8 cellular contexts compared by ENCODE assay signal in genomic region chr7:106717997-106718871, GRCh38. TPM values are rescaled to one million over a fixed set of nuclear protein-coding genes. Genes with fewer than 3 reads are reported as not detected.
DNase-seq lines count a peak whose midpoint lies in the region; ATAC-seq and TF ChIP-seq lines count a peak whose summit lies in the region.

No MANE protein-coding gene starts in this region.

- H3K36me3 ChIP-seq in BLaER1, result no peaks in the 10 kb centered on the region
- H3K36me3 ChIP-seq in liver (ENCODE audit: control insufficient read depth in 4 of 4, insufficient read depth in 3 of 4, low read depth in 1 of 4, low read length in 3 of 4), result no peaks in the 10 kb centered on the region

- no peak for TF ChIP-seq RAD21 in liver (IDR thresholded peaks at IDR 0.05)

- H3K9ac ChIP-seq in BLaER1, result no peak overlapping the region
- H3K9ac ChIP-seq in liver (ENCODE audit: low read depth in 1 of 2, low read length in 2 of 2), result no peak overlapping the region

- H3K4me3 ChIP-seq in BLaER1 (no peak overlapping the region; the same call in 1 of the 2 replicates), liver (ENCODE audit: low read depth in 1 of 3, low read length in 3 of 3) (no peak overlapping the region)

- peak overlapping the region; percentile 69 for H3K27ac ChIP-seq in BLaER1
- no peak overlapping the region for H3K27ac ChIP-seq in liver (ENCODE audit: low read depth in 1 of 2, low read length in 2 of 2)

- no peaks in the 10 kb centered on the region for H3K9me3 ChIP-seq in BLaER1
- H3K9me3 ChIP-seq in liver (ENCODE audit: control insufficient read depth in 4 of 4, low read length in 3 of 4), result no peaks in the 10 kb centered on the region

- intact Hi-C loops in sciatic nerve (cut with DNase I), result no loop called here

- ATAC-seq in GM19467 (IDR thresholded peaks at IDR 0.05; ENCODE audit: unreplicated experiment) (peak; percentile 69), sciatic nerve (no peak)

- DNase-seq in HPDE6-E6E7 (ENCODE audit: extremely low spot score), result peak; percentile 88
- DNase-seq in T follicular helper cell (ENCODE audit: low read depth), result peak; percentile 29
- DNase-seq in astrocyte of the hippocampus (ENCODE audit: low read depth, low spot score), result peak; percentile 95
- DNase-seq in stimulated activated CD8-positive, alpha-beta memory T cell treated with anti-CD3 and anti-CD28 coated beads, Interleukin-4, amount 100 ng/mL, for 48 hours, result peak; percentile 87
- DNase-seq in sciatic nerve (ENCODE audit: low spot score), result no peak

- no peaks in the 10 kb centered on the region for H4K20me1 ChIP-seq in BLaER1

- H3K4me2 ChIP-seq in BLaER1, result peak overlapping the region; percentile 65

- 52% methylated on average over 3 of the region's 3 CpGs for whole genome bisulfite sequencing in liver

- H3K4me1 ChIP-seq in BLaER1 (peaks cover 39% of the 10 kb centered on the region), liver (ENCODE audit: control insufficient read depth in 4 of 4, insufficient read depth in 4 of 4, low read length in 3 of 4) (peaks cover 0 to 2% (median 0%) of the 10 kb centered on the region in 4 donors)

- H3K27me3 ChIP-seq in BLaER1, result no peaks in the 10 kb centered on the region
- no peaks in the 10 kb centered on the region for H3K27me3 ChIP-seq in liver (ENCODE audit: control insufficient read depth in 4 of 4, insufficient read depth in 4 of 4, low read length in 3 of 4)

- TF ChIP-seq CTCF in liver (IDR thresholded peaks at IDR 0.05; ENCODE audit: low read depth, low read length, missing input control), result no peak

TF ChIP-seq in liver, 16 proteins besides CTCF, POLR2A, EP300 and RAD21:
- TF ChIP-seq SP1 (IDR thresholded peaks at IDR 0.05) (peak; percentile 7), JUND (IDR thresholded peaks at IDR 0.05) (peak in 1 of 2 donors; percentile 32), FOXA1 (IDR thresholded peaks at IDR 0.05) (no peak), HNF4A (conservative IDR thresholded peaks at IDR 0.05) (no peak), YY1 (IDR thresholded peaks at IDR 0.05) (no peak), RXRA (IDR thresholded peaks at IDR 0.05) (no peak), HNF4G (IDR thresholded peaks at IDR 0.05) (no peak), ZBTB33 (IDR thresholded peaks at IDR 0.05) (no peak), ATF3 (IDR thresholded peaks at IDR 0.05) (no peak)

RNA-seq across cellular contexts. Expression of gene CCDC71L, which starts 57.3 kb away (rescaled TPM):
- total RNA-seq in liver, result 10 to 100 TPM; 12.8 to 16.6 TPM
- polyA plus RNA-seq in liver, result 10 to 100 TPM in 1 of 2 donors, 1 to 10 TPM in 1; 7.4 to 11.7 TPM
- total RNA-seq in sciatic nerve, result 21.5 TPM
